31 cellular contexts compared by ENCODE assay signal in genomic region chr9:95385521-95385920, GRCh38.
"Had no signal": no experiment of that assay in that cellular context is flagged by ENCODE, and none has a peak within 500 bp of the region (broad histone marks: within the 10 kb centered on the region; RNA-seq: fewer than 3 reads in every experiment).

No MANE protein-coding gene starts in this region.

- H3K9me3 ChIP-seq: left ventricle myocardium inferior, mucosa of descending colon, neutrophil, right lobe of liver, thoracic aorta, uterus had no signal

- ATAC-seq: activated T-cell treated with anti-CD3 and anti-CD28 coated beads, Interleukin-2, amount 50 U/mL, for 4 hours; activated T-helper 17 cell treated with anti-CD3 and anti-CD28 coated beads, Interleukin-2, amount 50 U/mL, for 72 hours; esophagus mucosa; mucosa of descending colon; right lobe of liver; stimulated activated effector memory CD8-positive, alpha-beta T cell treated with anti-CD3 and anti-CD28 coated beads, Interleukin-12 subunit alpha, Interleukin-12 subunit beta, amount 100 ng/mL, for 72 hours had no signal

- DNase-seq: activated CD4-positive, alpha-beta memory T cell treated with anti-CD3 and anti-CD28 coated beads for 36 hours; activated CD4-positive, CD25-positive, alpha-beta regulatory T cell treated with anti-CD3 and anti-CD28 coated beads, Interleukin-2, amount 50 U/mL, for 72 hours; activated CD8-positive, alpha-beta memory T cell treated with anti-CD3 and anti-CD28 coated beads, Interleukin-2, amount 50 U/mL, for 4 hours; activated gamma-delta T cell treated with Interleukin-2 at 50 U/mL for 16 hours; activated naive CD4-positive, alpha-beta T cell treated with anti-CD3 and anti-CD28 coated beads, Interleukin-2, amount 50 U/mL, for 16 hours; activated T-cell treated with anti-CD3 and anti-CD28 coated beads, Interleukin-2, amount 50 U/mL, for 4 hours; amniotic stem cell; brain microvascular endothelial cell; foreskin melanocyte; glutamatergic neuron; left ventricle myocardium inferior; mucosa of descending colon; right lobe of liver; stimulated activated CD4-positive, alpha-beta T cell treated with anti-CD3 and anti-CD28 coated beads, Interleukin-4, amount 100 ng/mL, for 24 hours; T-helper 9 cell; uterus had no signal

- H3K27ac ChIP-seq: brain microvascular endothelial cell, left ventricle myocardium inferior, neutrophil, right lobe of liver, thoracic aorta, uterus, VCaP had no signal

- H3K4me1 Mint-ChIP-seq: activated CD4-positive, alpha-beta T cell treated with anti-CD3 and anti-CD28 coated beads, Interleukin-2, amount 10 ng/mL, durations not matched to agents 24 days and 14 days; activated T-helper 17 cell treated with anti-CD3 and anti-CD28 coated beads, Interleukin-2, amount 50 U/mL, for 72 hours; stimulated activated effector memory CD8-positive, alpha-beta T cell treated with anti-CD3 and anti-CD28 coated beads, Interleukin-12 subunit alpha, Interleukin-12 subunit beta, amount 100 ng/mL, for 72 hours had no signal

- H3K27ac Mint-ChIP-seq: activated CD4-positive, alpha-beta memory T cell treated with anti-CD3 and anti-CD28 coated beads for 36 hours; activated CD4-positive, alpha-beta T cell treated with anti-CD3 and anti-CD28 coated beads, Interleukin-2, amount 10 ng/mL, durations not matched to agents 24 days and 14 days; activated T-helper 17 cell treated with anti-CD3 and anti-CD28 coated beads, Interleukin-2, amount 50 U/mL, for 72 hours; nephron; stimulated activated effector memory CD8-positive, alpha-beta T cell treated with anti-CD3 and anti-CD28 coated beads, Interleukin-12 subunit alpha, Interleukin-12 subunit beta, amount 100 ng/mL, for 72 hours; stimulated activated naive CD8-positive, alpha-beta T cell treated with anti-CD3 and anti-CD28 coated beads, Interleukin-15, Interleukin-2, amounts not matched to agents 100 ng/mL and 50 ng/mL, for 24 hours; type B pancreatic cell had no signal

- H3K36me3 Mint-ChIP-seq: activated CD4-positive, alpha-beta memory T cell treated with anti-CD3 and anti-CD28 coated beads for 36 hours; stimulated activated effector memory CD8-positive, alpha-beta T cell treated with anti-CD3 and anti-CD28 coated beads, Interleukin-12 subunit alpha, Interleukin-12 subunit beta, amount 100 ng/mL, for 72 hours; type B pancreatic cell had no signal

- H3K4me3 ChIP-seq: left ventricle myocardium inferior, lung, mucosa of descending colon, right lobe of liver, skin epidermis, thoracic aorta, uterus had no signal

- H3K4me1 ChIP-seq: left ventricle myocardium inferior, right lobe of liver, uterus had no signal

- H3K9me3 Mint-ChIP-seq: activated CD4-positive, alpha-beta memory T cell treated with anti-CD3 and anti-CD28 coated beads for 36 hours; activated CD4-positive, alpha-beta T cell treated with anti-CD3 and anti-CD28 coated beads, Interleukin-2, amount 10 ng/mL, durations not matched to agents 24 days and 14 days; activated T-cell treated with anti-CD3 and anti-CD28 coated beads, Interleukin-2, amount 50 U/mL, for 4 hours; activated T-helper 17 cell treated with anti-CD3 and anti-CD28 coated beads, Interleukin-2, amount 50 U/mL, for 72 hours; nephron; stimulated activated effector memory CD8-positive, alpha-beta T cell treated with anti-CD3 and anti-CD28 coated beads, Interleukin-12 subunit alpha, Interleukin-12 subunit beta, amount 100 ng/mL, for 72 hours; stimulated activated naive CD8-positive, alpha-beta T cell treated with anti-CD3 and anti-CD28 coated beads, Interleukin-15, Interleukin-2, amounts not matched to agents 100 ng/mL and 50 ng/mL, for 24 hours; type B pancreatic cell had no signal

- H3K36me3 ChIP-seq: brain microvascular endothelial cell, left ventricle myocardium inferior, neutrophil, right lobe of liver, thoracic aorta, uterus had no signal

- H3K27me3 ChIP-seq: brain microvascular endothelial cell, right lobe of liver, uterus had no signal

- FAIRE-seq: astrocyte, islet of Langerhans, TTC549 had no signal

- H3K4me3 Mint-ChIP-seq: activated CD4-positive, alpha-beta memory T cell treated with anti-CD3 and anti-CD28 coated beads for 36 hours; activated CD4-positive, alpha-beta T cell treated with anti-CD3 and anti-CD28 coated beads, Interleukin-2, amount 10 ng/mL, durations not matched to agents 24 days and 14 days; activated T-cell treated with anti-CD3 and anti-CD28 coated beads, Interleukin-2, amount 50 U/mL, for 4 hours; activated T-helper 17 cell treated with anti-CD3 and anti-CD28 coated beads, Interleukin-2, amount 50 U/mL, for 72 hours; nephron; stimulated activated effector memory CD8-positive, alpha-beta T cell treated with anti-CD3 and anti-CD28 coated beads, Interleukin-12 subunit alpha, Interleukin-12 subunit beta, amount 100 ng/mL, for 72 hours; stimulated activated naive CD8-positive, alpha-beta T cell treated with anti-CD3 and anti-CD28 coated beads, Interleukin-15, Interleukin-2, amounts not matched to agents 100 ng/mL and 50 ng/mL, for 24 hours; type B pancreatic cell had no signal
